Comparison of ENCODE assay signal across 1 cellular context in genomic region chr1:179095377-179095776, GRCh38.
TF ChIP-seq lines count a peak whose summit lies in the region.

No MANE protein-coding gene starts in this region.

TF ChIP-seq in endothelial cell of umbilical vein, 7 proteins besides CTCF, POLR2A, EP300 and RAD21:
- TF ChIP-seq POLR2AphosphoS5 (IDR thresholded peaks at IDR 0.05; ENCODE audit: insufficient read depth, low read depth, low read length) (no peak), GATA2 (IDR thresholded peaks at IDR 0.05; ENCODE audit: insufficient read depth, insufficient read length, low read depth, low read length) (no peak), EZH2 (IDR thresholded peaks at IDR 0.05; ENCODE audit: borderline replicate concordance, low read depth, low read length, severe bottlenecking) (no peak), MYC (IDR thresholded peaks at IDR 0.05; ENCODE audit: low read depth, low read length) (no peak), FOS (IDR thresholded peaks at IDR 0.05; ENCODE audit: borderline replicate concordance, insufficient read depth, low read length) (no peak), MAX (IDR thresholded peaks at IDR 0.05; ENCODE audit: insufficient read depth, insufficient read length) (no peak), JUN (IDR thresholded peaks at IDR 0.05; ENCODE audit: borderline replicate concordance, insufficient read depth, insufficient read length, low read depth) (no peak)
